ENCODE assay signal across 17 cellular contexts in the genomic region with DNA sequence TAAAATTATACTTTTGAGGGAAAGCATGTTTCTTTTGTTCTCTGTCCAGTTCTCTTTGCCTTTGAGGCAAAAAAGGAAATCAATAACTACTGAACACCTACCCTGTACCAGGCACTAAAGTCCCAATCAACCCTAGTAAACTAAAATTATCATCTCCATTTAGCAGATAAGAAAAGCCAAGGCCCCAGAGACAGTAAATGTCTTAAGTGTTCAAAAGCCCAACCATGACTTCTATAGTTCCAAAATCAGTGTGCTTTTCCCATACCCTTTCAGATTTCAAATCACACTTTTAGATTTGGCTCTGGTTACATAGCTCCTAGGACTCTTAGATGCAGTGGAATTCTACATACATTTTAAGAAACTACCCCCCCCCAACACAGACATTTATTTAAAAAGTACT.
DNase-seq lines count a peak whose midpoint lies in the region; ATAC-seq and TF ChIP-seq lines count a peak whose summit lies in the region.
"Had no signal": no experiment of that assay in that cellular context is flagged by ENCODE, and none has a peak within 500 bp of the region (broad histone marks: within the 10 kb centered on the region; RNA-seq: fewer than 3 reads in every experiment).

No MANE protein-coding gene starts in this region.

- no peaks in the 10 kb centered on the region for H3K27me3 Mint-ChIP-seq in nephron (ENCODE audit: low read depth)

- no peaks in the 10 kb centered on the region for H3K9me3 Mint-ChIP-seq in nephron
- H3K9me3 Mint-ChIP-seq: CD4-positive, CD25-positive, alpha-beta regulatory T cell had no signal

- H3K4me1 ChIP-seq in breast epithelium (peaks cover 0 to 10% of the 10 kb centered on the region in 2 donors), mammary epithelial cell (ENCODE audit: insufficient read depth, low read length) (peaks cover 32% of the 10 kb centered on the region), esophagus squamous epithelium (peaks cover 0 to 49% (median 11%) of the 10 kb centered on the region in 3 donors), tibial nerve (peaks cover 3 to 87% (median 42%) of the 10 kb centered on the region in 4 donors)

- H3K27ac ChIP-seq in breast epithelium (peak overlapping the region; percentile 45 to 51), mammary epithelial cell (ENCODE audit: insufficient read depth, low read depth, low read length) (no peak overlapping the region), esophagus squamous epithelium (peak overlapping the region in 3 of 4 donors; percentile 43 to 70 (median 62)), tibial nerve (peak overlapping the region in 3 of 4 donors; percentile 11 to 74 (median 70))
- H3K27ac ChIP-seq: brain microvascular endothelial cell had no signal

- H2AFZ ChIP-seq in mammary epithelial cell (ENCODE audit: low read depth, low read length) = no peak overlapping the region

- no peak for TF ChIP-seq EP300 in tibial nerve (IDR thresholded peaks at IDR 0.05)

- no peak overlapping the region for H3K9ac ChIP-seq in mammary epithelial cell (ENCODE audit: insufficient read depth, low read length)

- H3K79me2 ChIP-seq in mammary epithelial cell (ENCODE audit: insufficient read depth, low read length) = peaks cover 21% of the 10 kb centered on the region

- in situ Hi-C loops in mammary epithelial cell (cut with MboI; ENCODE audit: low sequenced_read_pairs in 2 of 2) = no loop called here

- ATAC-seq in GM19395 (IDR thresholded peaks at IDR 0.05; ENCODE audit: unreplicated experiment) = no peak
- ATAC-seq in GM21529 (IDR thresholded peaks at IDR 0.05; ENCODE audit: unreplicated experiment) = no peak

- DNase-seq in breast epithelium (ENCODE audit: low spot score in 2 of 2) (no peak), mammary epithelial cell (no peak), esophagus squamous epithelium (lab: John Stamatoyannopoulos, UW) (no peak), tibial nerve (ENCODE audit: low spot score in 2 of 2) (no peak), SIG-M5 treated with dmso at 0.1 percent for 504 hours (lab: John Stamatoyannopoulos, UW; ENCODE audit: unreplicated experiment) (no peak)
- DNase-seq: 8988T; brain microvascular endothelial cell; CD4-positive, CD25-positive, alpha-beta regulatory T cell; effector CD4-positive, alpha-beta T cell; NCI-H1694; posterior cingulate gyrus; SHP77; stimulated activated CD4-positive, alpha-beta T cell treated with anti-CD3 and anti-CD28 coated beads, Interleukin-2, amount 100 ng/mL, for 24 hours; T-helper 9 cell had no signal

- H3K4me1 Mint-ChIP-seq in nephron = peaks cover 68% of the 10 kb centered on the region
- H3K4me1 Mint-ChIP-seq: CD4-positive, CD25-positive, alpha-beta regulatory T cell had no signal

- H3K4me2 ChIP-seq in mammary epithelial cell (ENCODE audit: insufficient read depth, low read depth, low read length) = no peak overlapping the region

- TF ChIP-seq POLR2A in breast epithelium (IDR thresholded peaks at IDR 0.05) (no peak), esophagus squamous epithelium (IDR thresholded peaks at IDR 0.05) (no peak), tibial nerve (IDR thresholded peaks at IDR 0.05) (no peak)

- no peaks in the 10 kb centered on the region for H3K36me3 ChIP-seq in breast epithelium
- no peaks in the 10 kb centered on the region for H3K36me3 ChIP-seq in mammary epithelial cell (ENCODE audit: insufficient read depth, low read length)
- peaks cover 0 to 7% (median 0%) of the 10 kb centered on the region in 3 donors for H3K36me3 ChIP-seq in esophagus squamous epithelium
- no peaks in the 10 kb centered on the region for H3K36me3 ChIP-seq in tibial nerve

- peak overlapping the region in 1 of 3 donors; percentile 6 for H3K4me3 ChIP-seq in breast epithelium
- no peak overlapping the region for H3K4me3 ChIP-seq in mammary epithelial cell (replicated peaks in 1 of 3; ENCODE audit: insufficient read depth in 1 of 3, low read depth in 2 of 3, low read length in 3 of 3)
- peak overlapping the region in 1 of 4 donors; percentile 22 for H3K4me3 ChIP-seq in esophagus squamous epithelium
- no peak overlapping the region for H3K4me3 ChIP-seq in tibial nerve

- dilution Hi-C loops in mammary epithelial cell (cut with HindIII; ENCODE audit: low sequenced_read_pairs) = no loop called here

- no TSS peak for BruUV-seq in mammary epithelial cell (replicated peaks; lab: Mats Ljungman, UMichigan)

- TF ChIP-seq CTCF in breast epithelium (IDR thresholded peaks at IDR 0.05) (no peak), mammary epithelial cell (conservative IDR thresholded peaks at IDR 0.05 in 1 of 2, IDR thresholded peaks at IDR 0.05 in 1 of 2; ENCODE audit: extremely low read depth in 1 of 2, insufficient read depth in 1 of 2, low read depth in 1 of 2, low read length in 2 of 2) (no peak), esophagus squamous epithelium (IDR thresholded peaks at IDR 0.05) (no peak), nephron (IDR thresholded peaks at IDR 0.05; ENCODE audit: unreplicated experiment in 3 of 3) (no peak), tibial nerve (IDR thresholded peaks at IDR 0.05) (no peak)

- intact Hi-C loops in breast epithelium (cut with DNase I; ENCODE audit: low total_unique reads) (no loop called here), mammary epithelial cell (cut with micrococcal nuclease) (no loop called here), esophagus squamous epithelium (cut with DNase I) (no loop called here)

- peak overlapping the region; percentile 4 to 62 (median 39) for H3K4me3 Mint-ChIP-seq in nephron
- H3K4me3 Mint-ChIP-seq: CD4-positive, CD25-positive, alpha-beta regulatory T cell had no signal

- no peaks in the 10 kb centered on the region for H4K20me1 ChIP-seq in mammary epithelial cell (ENCODE audit: insufficient read depth, low read length)

- H3K27me3 ChIP-seq in breast epithelium (no peaks in the 10 kb centered on the region), mammary epithelial cell (ENCODE audit: insufficient read depth, low read length) (no peaks in the 10 kb centered on the region), esophagus squamous epithelium (no peaks in the 10 kb centered on the region), tibial nerve (no peaks in the 10 kb centered on the region)
- H3K27me3 ChIP-seq: brain microvascular endothelial cell had no signal

- no peaks in the 10 kb centered on the region for H3K9me3 ChIP-seq in breast epithelium
- no peaks in the 10 kb centered on the region for H3K9me3 ChIP-seq in mammary epithelial cell (replicated peaks; ENCODE audit: insufficient read depth, low read length)
- no peaks in the 10 kb centered on the region for H3K9me3 ChIP-seq in esophagus squamous epithelium
- H3K9me3 ChIP-seq in tibial nerve = no peaks in the 10 kb centered on the region

- CTCF ChIA-PET in mammary epithelial cell (lab: Charles Lee; ENCODE audit: low non-redundant PET) = no interaction called here

- peak overlapping the region; percentile 31 to 84 (median 52) for H3K27ac Mint-ChIP-seq in nephron
- H3K27ac Mint-ChIP-seq: CD4-positive, CD25-positive, alpha-beta regulatory T cell had no signal

- H3K36me3 Mint-ChIP-seq in nephron (ENCODE audit: low read depth) = no peaks in the 10 kb centered on the region
- H3K36me3 Mint-ChIP-seq: CD4-positive, CD25-positive, alpha-beta regulatory T cell had no signal
